In genomic region chr7:155349601-155350331, GRCh38 we compare ENCODE assay signal across 2 cellular contexts.
TF ChIP-seq lines count a peak whose summit lies in the region.

No MANE protein-coding gene starts in this region.

TF ChIP-seq in K562, 482 proteins besides CTCF, POLR2A, EP300 and RAD21:
- TF ChIP-seq POU5F1 (IDR thresholded peaks at IDR 0.05; ENCODE audit: borderline replicate concordance, low read depth, low read length, partially characterized antibody) (no peak), ZFP91 (CRISPR knock-in tag; IDR thresholded peaks at IDR 0.05) (0 out of 2 replicates have a peak, but pooled peaks have one; percentile 40), RBM25 (IDR thresholded peaks at IDR 0.05; ENCODE audit: low read depth, low read length, severe bottlenecking) (peak; percentile 42), SMC3 (conservative IDR thresholded peaks at IDR 0.05; ENCODE audit: insufficient read depth, low read depth, low read length) (no peak), HNRNPK (IDR thresholded peaks at IDR 0.05; ENCODE audit: low read depth, low read length, poor library complexity, severe bottlenecking) (no peak), ZNF212 (CRISPR knock-in tag; IDR thresholded peaks at IDR 0.05) (no peak), DEAF1 (CRISPR knock-in tag; IDR thresholded peaks at IDR 0.05) (no peak), ETS1 (conservative IDR thresholded peaks at IDR 0.05; ENCODE audit: control insufficient read depth, low read depth, low read length) (0 out of 2 replicates have a peak, but pooled peaks have one; percentile 17), CC2D1A (IDR thresholded peaks at IDR 0.05) (no peak), ZNF175 (CRISPR knock-in tag; IDR thresholded peaks at IDR 0.05; ENCODE audit: low read depth) (no peak), CBFB (CRISPR knock-in tag; IDR thresholded peaks at IDR 0.05) (no peak), BRCA1 (IDR thresholded peaks at IDR 0.05) (no peak), BRCA1 (CRISPR knock-in tag; IDR thresholded peaks at IDR 0.05) (no peak), MAX (CRISPR knock-in tag; IDR thresholded peaks at IDR 0.05) (no peak), PCBP1 (IDR thresholded peaks at IDR 0.05; ENCODE audit: low read depth, low read length, poor library complexity, severe bottlenecking) (peak; percentile 59), ATF4 (CRISPR knock-in tag; IDR thresholded peaks at IDR 0.05) (no peak), LEF1 (IDR thresholded peaks at IDR 0.05) (no peak), HIVEP1 (CRISPR knock-in tag; IDR thresholded peaks at IDR 0.05) (no peak), ATF3 (IDR thresholded peaks at IDR 0.05) (no peak), ATF3 (CRISPR knock-in tag; conservative IDR thresholded peaks at IDR 0.05) (no peak), EGR1 (conservative IDR thresholded peaks at IDR 0.05) (no peak)

TF ChIP-seq in HepG2, 621 proteins besides CTCF, POLR2A, EP300 and RAD21:
- TF ChIP-seq FOXA3 (CRISPR knock-in tag; IDR thresholded peaks at IDR 0.05) (no peak), HNRNPLL (IDR thresholded peaks at IDR 0.05; ENCODE audit: low read depth, low read length, poor library complexity, severe bottlenecking) (peak; percentile 35), ZNF687 (CRISPR knock-in tag; IDR thresholded peaks at IDR 0.05) (0 out of 2 replicates have a peak, but pooled peaks have one; percentile 8), ZNF768 (CRISPR knock-in tag; IDR thresholded peaks at IDR 0.05) (peak; percentile 60; the same call in 1 of the 2 replicates)
